Comparison of ENCODE assay signal across 8 cellular contexts in genomic region chr17:29177541-29177870, GRCh38. TPM values are rescaled to one million over a fixed set of nuclear protein-coding genes. Genes with fewer than 3 reads are reported as not detected.
DNase-seq lines count a peak whose midpoint lies in the region; ATAC-seq, FAIRE-seq and TF ChIP-seq lines count a peak whose summit lies in the region.

No MANE protein-coding gene starts in this region.

- peak overlapping the region; percentile 80 to 85 (median 85) for H3K4me3 Mint-ChIP-seq in T-cell

- ATAC-seq in T-cell (replicated peaks in 1 of 4) (no peak), gastroesophageal sphincter (no peak), psoas muscle (no peak), GM19023 (IDR thresholded peaks at IDR 0.05; ENCODE audit: unreplicated experiment) (no peak), GM19397 (IDR thresholded peaks at IDR 0.05; ENCODE audit: unreplicated experiment) (no peak)

- peaks cover 14 to 29% (median 16%) of the 10 kb centered on the region in 3 donors for H3K4me1 Mint-ChIP-seq in T-cell

- TF ChIP-seq CTCF in D721Med (IDR thresholded peaks at IDR 0.05; ENCODE audit: insufficient read depth, missing control alignments) (no peak), gastroesophageal sphincter (IDR thresholded peaks at IDR 0.05) (no peak), psoas muscle (IDR thresholded peaks at IDR 0.05) (no peak), A673 (conservative IDR thresholded peaks at IDR 0.05; ENCODE audit: low read depth, low read length) (no peak)

- no peaks in the 10 kb centered on the region for H3K27me3 Mint-ChIP-seq in T-cell

- DNase-seq in D721Med (ENCODE audit: insufficient read length, low spot score) (peak; percentile 8), T-cell (no peak), psoas muscle (no peak), GM03348 (ENCODE audit: low spot score) (no peak), A673 (ENCODE audit: low spot score) (no peak)

- H3K9me3 ChIP-seq in gastroesophageal sphincter, result no peaks in the 10 kb centered on the region
- H3K9me3 ChIP-seq in psoas muscle, result no peaks in the 10 kb centered on the region
- H3K9me3 ChIP-seq in A673 (ENCODE audit: low read depth, low read length, poor library complexity, severe bottlenecking), result no peaks in the 10 kb centered on the region

- BruUV-seq in A673 (replicated peaks; lab: Mats Ljungman, UMichigan), result no TSS peak

- intact Hi-C loops in psoas muscle (cut with DNase I), result no loop called here
- intact Hi-C loops in A673 (cut with micrococcal nuclease; ENCODE audit: unreplicated experiment), result no loop called here

- H3K36me3 ChIP-seq in gastroesophageal sphincter (no peaks in the 10 kb centered on the region), psoas muscle (ENCODE audit: insufficient read depth in 1 of 2, low read depth in 1 of 2) (no peaks in the 10 kb centered on the region), A673 (ENCODE audit: insufficient read depth, low read length, poor library complexity, severe bottlenecking) (no peaks in the 10 kb centered on the region)

- peak overlapping the region; percentile 90 to 95 for H3K27ac Mint-ChIP-seq in T-cell

- TF ChIP-seq EP300 in gastroesophageal sphincter (IDR thresholded peaks at IDR 0.05), result no peak

- H3K27ac ChIP-seq in gastroesophageal sphincter (peak overlapping the region; percentile 6 to 93 (median 90)), psoas muscle (peak overlapping the region; percentile 46), A673 (ENCODE audit: low read depth, low read length, poor library complexity, severe bottlenecking) (no peak overlapping the region)

- 20 to 100% methylated on average over 1 of the region's 3 CpGs for WGBS in gastroesophageal sphincter (ENCODE audit: low coverage in 1 of 2), 2 donors
- 81% methylated on average over 3 of the region's 3 CpGs for WGBS in psoas muscle, 3 donors

- no peaks in the 10 kb centered on the region for H3K36me3 Mint-ChIP-seq in T-cell

- H3K9me3 Mint-ChIP-seq in T-cell, result no peaks in the 10 kb centered on the region

- H3K4me3 ChIP-seq in gastroesophageal sphincter (peak overlapping the region in 1 of 2 donors; percentile 66), psoas muscle (no peak overlapping the region), A673 (ENCODE audit: low read depth, low read length, poor library complexity, severe bottlenecking) (no peak overlapping the region)

- H3K27me3 ChIP-seq in gastroesophageal sphincter (no peaks in the 10 kb centered on the region), psoas muscle (ENCODE audit: insufficient read depth in 3 of 3, low read length in 2 of 3) (no peaks in the 10 kb centered on the region), A673 (replicated peaks; ENCODE audit: insufficient read depth, low read depth, low read length, poor library complexity) (no peaks in the 10 kb centered on the region)

- FAIRE-seq in D721Med (lab: Jason Lieb, UNC), result no peak

- TF ChIP-seq POLR2A in gastroesophageal sphincter (IDR thresholded peaks at IDR 0.05), result no peak

- CTCF ChIA-PET in T-cell (lab: Charles Lee), result interaction anchor here (0.5 to 11.5 kb wide), 7 partner anchors 9 to 113 kb away, joined by 3 to 184 read pairs (median 4); no protein-coding TSS in a partner anchor
- CTCF ChIA-PET in A673 (lab: Charles Lee), result interaction anchor here (1.0 kb wide), 1 partner anchor 54 kb away, joined by 3 read pairs; no protein-coding TSS in a partner anchor

- POLR2A ChIA-PET in T-cell (lab: Charles Lee), result no interaction called here
- POLR2A ChIA-PET in A673 (lab: Charles Lee; ENCODE audit: low non-redundant PET), result no interaction called here

- H3K4me1 ChIP-seq in gastroesophageal sphincter (peaks cover 0 to 58% (median 42%) of the 10 kb centered on the region in 3 donors), psoas muscle (peaks cover 13% of the 10 kb centered on the region), A673 (ENCODE audit: insufficient read depth, low read length, poor library complexity, severe bottlenecking) (peaks cover 22% of the 10 kb centered on the region)

RNA-seq across cellular contexts. Expression of gene MYO18A, which starts 2.7 kb away (rescaled TPM):
- 100 to 1,000 TPM; 119 to 151 (median 145) TPM for total RNA-seq in T-cell
- total RNA-seq in gastroesophageal sphincter, result 10 to 100 TPM; 45.5 to 70.5 (median 56.5) TPM
- total RNA-seq in psoas muscle, result 1,000 to 10,000 TPM in 2 of 4 donors, 100 to 1,000 TPM in 2; 770 to 1,274 (median 938) TPM
- polyA plus RNA-seq in psoas muscle, result 100 to 1,000 TPM; 142 to 538 (median 318) TPM
- 26.6 and 36.6 TPM in 2 replicates for total RNA-seq in A673 (2021)

Comparison
In these comparisons a context has a peak if more than half of its experiments do, and no peak if none do; other contexts are left out.
1. RNA of gene MYO18A, which starts 2.7 kb away (total RNA-seq): 770 to 1,274 TPM in psoas muscle; 119 to 151 TPM in T-cell, 45.5 to 70.5 TPM in gastroesophageal sphincter and 26.6 to 36.6 TPM in A673; every median in the first group is over 4 times any median in the second.